In genomic region chr19:39531834-39532232, GRCh38 we compare ENCODE assay signal across 8 cellular contexts. TPM values are rescaled to one million over a fixed set of nuclear protein-coding genes. Genes with fewer than 3 reads are reported as not detected.
DNase-seq lines count a peak whose midpoint lies in the region; TF ChIP-seq lines count a peak whose summit lies in the region.

No MANE protein-coding gene starts in this region.

- no peaks in the 10 kb centered on the region for H3K9me3 Mint-ChIP-seq in Calu3 (ENCODE audit: low read depth, unreplicated experiment)

- peak overlapping the region; percentile 81 for H2AFZ ChIP-seq in parathyroid adenoma

- no peaks in the 10 kb centered on the region for H3K4me1 Mint-ChIP-seq in Calu3 (ENCODE audit: low read depth, unreplicated experiment)

- intact Hi-C loops in Calu3 (cut with micrococcal nuclease; ENCODE audit: unreplicated experiment) = loop anchor here (1.0 to 5.0 kb wide), 4 partner anchors 35 to 140 kb away; partner anchors contain the start of genes DLL3, MED29 and PAF1

- DNase-seq in Calu3 (no peak), RKO (ENCODE audit: low spot score) (peak; percentile 26), epithelial cell of esophagus (ENCODE audit: low read depth) (no peak), NCI-H774 (lab: John Stamatoyannopoulos, UW) (no peak), ecto neural progenitor cell (ENCODE audit: low spot score) (no peak), GM19240 (ENCODE audit: insufficient read length, low spot score) (no peak), putamen (ENCODE audit: low spot score) (no peak)

- H3K4me3 ChIP-seq in epithelial cell of esophagus (ENCODE audit: low read length) = peak overlapping the region; percentile 84
- H3K4me3 ChIP-seq in parathyroid adenoma (ENCODE audit: low read depth, low read length) = peak overlapping the region; percentile 92

- no peaks in the 10 kb centered on the region for H3K27me3 ChIP-seq in parathyroid adenoma (ENCODE audit: control insufficient read depth, insufficient read depth, low read length)

- peaks cover 16% of the 10 kb centered on the region for H3K36me3 Mint-ChIP-seq in Calu3 (ENCODE audit: insufficient read depth, unreplicated experiment)

- CTCF ChIA-PET in Calu3 (lab: Charles Lee) = interaction anchor here (0.7 to 2.6 kb wide), 6 partner anchors 13 to 134 kb away, joined by 3 to 21 read pairs (median 4); partner anchors contain the start of gene TIMM50

- no TSS peak for BruUV-seq in Calu3 (replicated peaks; lab: Mats Ljungman, UMichigan)

- H3K27ac ChIP-seq in parathyroid adenoma = no peak overlapping the region

- H3K36me3 ChIP-seq in parathyroid adenoma (ENCODE audit: control insufficient read depth, insufficient read depth, low read length) = no peaks in the 10 kb centered on the region

- peak overlapping the region; percentile 85 for H3K4me2 ChIP-seq in parathyroid adenoma (ENCODE audit: low read length)

- H3K4me3 Mint-ChIP-seq in Calu3 (ENCODE audit: low read depth, unreplicated experiment) = peak overlapping the region; percentile 83

- TF ChIP-seq CTCF in Calu3 (IDR thresholded peaks at IDR 0.05; ENCODE audit: unreplicated experiment) = no peak
- TF ChIP-seq CTCF in epithelial cell of esophagus (IDR thresholded peaks at IDR 0.05; ENCODE audit: insufficient read depth, low read depth, low read length, missing control alignments) = no peak
- TF ChIP-seq CTCF in parathyroid adenoma (IDR thresholded peaks at IDR 0.05) = no peak

- H3K27ac Mint-ChIP-seq in Calu3 (ENCODE audit: unreplicated experiment) = no peak overlapping the region

- H3K27me3 Mint-ChIP-seq in Calu3 (ENCODE audit: unreplicated experiment) = peaks cover 9% of the 10 kb centered on the region

- peak overlapping the region; percentile 71 for H3K9ac ChIP-seq in parathyroid adenoma

- peaks cover 27% of the 10 kb centered on the region for H3K79me2 ChIP-seq in parathyroid adenoma

- peaks cover 3% of the 10 kb centered on the region for H3K4me1 ChIP-seq in parathyroid adenoma

- H3K9me3 ChIP-seq in parathyroid adenoma (ENCODE audit: control insufficient read depth, low read length) = no peaks in the 10 kb centered on the region

RNA-seq across cellular contexts. Expression of gene EID2B, which starts 0.8 kb away (rescaled TPM):
- 2.4 and 3.3 TPM in 2 replicates for total RNA-seq in Calu3 (2022)

RNA-seq across cellular contexts. Expression of gene EID2, which starts 8.1 kb away (rescaled TPM):
- total RNA-seq in Calu3 (2022) = 14.6 and 17.5 TPM in 2 replicates

RNA-seq across cellular contexts. Expression of gene SELENOV, which starts 16.9 kb away (rescaled TPM):
- total RNA-seq in Calu3 (2022) = not detected in 2 replicates

RNA-seq across cellular contexts. Expression of gene DLL3, which starts 33.1 kb away (rescaled TPM):
- total RNA-seq in Calu3 (2022) = 0.19 and 0.42 TPM in 2 replicates

RNA-seq across cellular contexts. Expression of gene TIMM50, which starts 51.2 kb away (rescaled TPM):
- 110 and 116 TPM in 2 replicates for total RNA-seq in Calu3 (2022)
